Comparison of ENCODE assay signal across 25 cellular contexts in the genomic region with DNA sequence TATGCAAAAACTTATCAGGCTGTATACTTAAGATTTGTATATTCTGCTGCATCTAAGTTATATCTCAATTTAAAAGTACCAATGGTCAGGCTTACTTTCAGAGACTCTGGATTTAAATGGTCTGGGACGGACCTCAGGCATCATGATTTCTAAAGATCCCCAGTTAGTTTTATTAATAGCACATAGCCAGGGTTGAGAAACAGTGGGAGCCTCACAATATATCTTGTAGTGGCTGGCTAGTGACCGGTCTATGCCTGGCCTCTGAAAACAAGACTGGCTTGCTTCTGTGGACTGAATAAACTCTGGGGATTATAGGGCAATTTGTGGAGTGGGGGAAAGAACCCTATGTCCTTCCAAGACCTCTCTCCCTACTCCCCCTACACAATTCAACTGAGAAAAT.
"Had no signal": no experiment of that assay in that cellular context is flagged by ENCODE, and none has a peak within 500 bp of the region (broad histone marks: within the 10 kb centered on the region; RNA-seq: fewer than 3 reads in every experiment).

No MANE protein-coding gene starts in this region.

- H3K9me3 ChIP-seq: left ventricle myocardium inferior, mucosa of descending colon, stomach, testis, thyroid gland, transverse colon, upper lobe of left lung, vagina had no signal

- H2AFZ ChIP-seq: hepatocyte, parathyroid adenoma had no signal

- H3K4me1 ChIP-seq: testis had no signal

- H3K9ac ChIP-seq: parathyroid adenoma had no signal

- DNase-seq: islet precursor cell; left ventricle myocardium inferior; midbrain; mucosa of descending colon; naive thymus-derived CD4-positive, alpha-beta T cell; nucleus accumbens; right cardiac atrium; stimulated activated CD4-positive, alpha-beta T cell treated with anti-CD3 and anti-CD28 coated beads, Interleukin-12 subunit alpha, Interleukin-12 subunit beta, amount 100 ng/mL, for 4 hours; stimulated activated CD4-positive, alpha-beta T cell treated with anti-CD3 and anti-CD28 coated beads, Interleukin-15, amount 100 ng/mL, for 24 hours; stimulated activated CD4-positive, alpha-beta T cell treated with anti-CD3 and anti-CD28 coated beads, Interleukin-2, amount 100 ng/mL, for 24 hours; stimulated activated CD4-positive, alpha-beta T cell treated with anti-CD3 and anti-CD28 coated beads, Interleukin-4, amount 100 ng/mL, for 1 hour; stimulated activated naive B cell treated with anti-CD40 and anti-IgM and Interleukin-4, amounts not matched to agents 10 μg/mL and 1 μg/mL and 100 μg/mL, for 72 hours; stimulated activated naive CD8-positive, alpha-beta T cell treated with anti-CD3 and anti-CD28 coated beads, Interleukin-15, Interleukin-2, amounts not matched to agents 100 U/mL and 50 U/mL, for 24 hours; stomach; testis; thyroid gland; transverse colon; upper lobe of left lung had no signal

- ATAC-seq: mucosa of descending colon; natural killer cell treated with Interleukin-12 subunit alpha and Interleukin-12 subunit beta and Interleukin-15 and Interleukin-18, amount 100 ng/mL, for 72 hours; right cardiac atrium; sciatic nerve; stimulated activated naive B cell treated with anti-CD40 and anti-IgM and Interleukin-4, amounts not matched to agents 10 μg/mL and 1 μg/mL and 100 μg/mL, for 72 hours; stimulated activated naive CD8-positive, alpha-beta T cell treated with anti-CD3 and anti-CD28 coated beads, Interleukin-15, Interleukin-2, amounts not matched to agents 100 U/mL and 50 U/mL, for 24 hours had no signal

- H3K27me3 ChIP-seq: hepatocyte, stomach, testis, thyroid gland, transverse colon, upper lobe of left lung, vagina had no signal

- H3K4me3 ChIP-seq: hepatocyte, left ventricle myocardium inferior, lung, mucosa of descending colon, skin epidermis, stomach, testis, thyroid gland, transverse colon, upper lobe of left lung, vagina had no signal

- H3K79me2 ChIP-seq: hepatocyte, parathyroid adenoma had no signal

- H3K27ac ChIP-seq: hepatocyte, left ventricle myocardium inferior, parathyroid adenoma, skin epidermis, stomach, testis, thyroid gland, transverse colon, upper lobe of left lung, vagina had no signal

- H3K36me3 ChIP-seq: left ventricle myocardium inferior, stomach, thyroid gland, transverse colon, upper lobe of left lung, vagina had no signal

- H3K4me2 ChIP-seq: hepatocyte had no signal
